Comparison of ENCODE assay signal across 8 cellular contexts in genomic region chr1:183473286-183473536, GRCh38. TPM values are rescaled to one million over a fixed set of nuclear protein-coding genes. Genes with fewer than 3 reads are reported as not detected.
DNase-seq lines count a peak whose midpoint lies in the region; ATAC-seq and TF ChIP-seq lines count a peak whose summit lies in the region.

No MANE protein-coding gene starts in this region.

- TF ChIP-seq CTCF in MCF 10A (IDR thresholded peaks at IDR 0.05; ENCODE audit: unreplicated experiment) (no peak), mesothelial cell of epicardium (IDR thresholded peaks at IDR 0.05; ENCODE audit: unreplicated experiment) (no peak)

- ATAC-seq in GM21515 (IDR thresholded peaks at IDR 0.05; ENCODE audit: unreplicated experiment), result no peak

- H3K4me1 Mint-ChIP-seq in MCF 10A (ENCODE audit: insufficient read depth, unreplicated experiment), result peaks cover 11% of the 10 kb centered on the region
- peaks cover 22% of the 10 kb centered on the region for H3K4me1 Mint-ChIP-seq in mesothelial cell of epicardium

- intact Hi-C loops in MCF 10A (cut with micrococcal nuclease), result loop anchor here (5.0 kb wide), 1 partner anchor 511 kb away; no protein-coding TSS in a partner anchor

- H3K27me3 Mint-ChIP-seq in MCF 10A (ENCODE audit: insufficient read depth, unreplicated experiment) (no peaks in the 10 kb centered on the region), mesothelial cell of epicardium (ENCODE audit: low read depth) (no peaks in the 10 kb centered on the region)

- no peaks in the 10 kb centered on the region for H3K9me3 Mint-ChIP-seq in MCF 10A (ENCODE audit: unreplicated experiment)
- no peaks in the 10 kb centered on the region for H3K9me3 Mint-ChIP-seq in mesothelial cell of epicardium

- peaks cover 25% of the 10 kb centered on the region for H3K36me3 Mint-ChIP-seq in MCF 10A (ENCODE audit: insufficient read depth, unreplicated experiment)
- no peaks in the 10 kb centered on the region for H3K36me3 Mint-ChIP-seq in mesothelial cell of epicardium

- peak overlapping the region; percentile 98 for H3K27ac Mint-ChIP-seq in MCF 10A (ENCODE audit: low read depth, unreplicated experiment)
- H3K27ac Mint-ChIP-seq in mesothelial cell of epicardium, result peak overlapping the region; percentile 100

- BruUV-seq in MCF 10A (replicated peaks; lab: Mats Ljungman, UMichigan), result no TSS peak

- POLR2A ChIA-PET in MCF 10A (lab: Yijun Ruan, JAX), result interaction anchor here (0.7 to 7.1 kb wide), 21 partner anchors 9 to 164 kb away, joined by 3 to 64 read pairs (median 5); no protein-coding TSS in a partner anchor

- CTCF ChIA-PET in MCF 10A (lab: Yijun Ruan, JAX), result interaction anchor here (0.7 to 1.3 kb wide), 8 partner anchors 12 to 192 kb away, joined by 3 to 9 read pairs (median 4); no protein-coding TSS in a partner anchor

- peak; percentile 11 for DNase-seq in stimulated activated CD4-positive, alpha-beta T cell treated with anti-CD3 and anti-CD28 coated beads, Interleukin-15, amount 100 ng/mL, for 24 hours
- no peak for DNase-seq in stimulated activated CD4-positive, alpha-beta T cell treated with anti-CD3 and anti-CD28 coated beads, Interleukin-2, amount 100 ng/mL, for 24 hours
- DNase-seq in MCF 10A (ENCODE audit: unreplicated experiment), result no peak
- DNase-seq in mesothelial cell of epicardium (ENCODE audit: low spot score in 2 of 2, unreplicated experiment in 2 of 2), result no peak
- no peak for DNase-seq in SIG-M5 (lab: John Stamatoyannopoulos, UW)
- DNase-seq in EL, result no peak
- no peak for DNase-seq in NCI-H510A treated with DMSO at 0.1 percent for 48 hours (lab: John Stamatoyannopoulos, UW)

- peak overlapping the region; percentile 86 for H3K4me3 Mint-ChIP-seq in MCF 10A (ENCODE audit: unreplicated experiment)
- peak overlapping the region; percentile 93 for H3K4me3 Mint-ChIP-seq in mesothelial cell of epicardium

RNA-seq across cellular contexts. Expression of gene SMG7, which starts 0.9 kb away (rescaled TPM):
- total RNA-seq in MCF 10A (2022), result 101 and 107 TPM in 2 replicates
- 58.7 to 65.2 TPM (median 60.6 TPM) in 3 replicates for total RNA-seq in mesothelial cell of epicardium

RNA-seq across cellular contexts. Expression of gene NMNAT2, which starts 55.0 kb away (rescaled TPM):
- total RNA-seq in MCF 10A (2022) (4.7 and 10.8 TPM in 2 replicates), mesothelial cell of epicardium (0.45 to 1.2 TPM (median 0.69 TPM) in 3 replicates)
